ENCODE assay signal across 8 cellular contexts in the genomic region with DNA sequence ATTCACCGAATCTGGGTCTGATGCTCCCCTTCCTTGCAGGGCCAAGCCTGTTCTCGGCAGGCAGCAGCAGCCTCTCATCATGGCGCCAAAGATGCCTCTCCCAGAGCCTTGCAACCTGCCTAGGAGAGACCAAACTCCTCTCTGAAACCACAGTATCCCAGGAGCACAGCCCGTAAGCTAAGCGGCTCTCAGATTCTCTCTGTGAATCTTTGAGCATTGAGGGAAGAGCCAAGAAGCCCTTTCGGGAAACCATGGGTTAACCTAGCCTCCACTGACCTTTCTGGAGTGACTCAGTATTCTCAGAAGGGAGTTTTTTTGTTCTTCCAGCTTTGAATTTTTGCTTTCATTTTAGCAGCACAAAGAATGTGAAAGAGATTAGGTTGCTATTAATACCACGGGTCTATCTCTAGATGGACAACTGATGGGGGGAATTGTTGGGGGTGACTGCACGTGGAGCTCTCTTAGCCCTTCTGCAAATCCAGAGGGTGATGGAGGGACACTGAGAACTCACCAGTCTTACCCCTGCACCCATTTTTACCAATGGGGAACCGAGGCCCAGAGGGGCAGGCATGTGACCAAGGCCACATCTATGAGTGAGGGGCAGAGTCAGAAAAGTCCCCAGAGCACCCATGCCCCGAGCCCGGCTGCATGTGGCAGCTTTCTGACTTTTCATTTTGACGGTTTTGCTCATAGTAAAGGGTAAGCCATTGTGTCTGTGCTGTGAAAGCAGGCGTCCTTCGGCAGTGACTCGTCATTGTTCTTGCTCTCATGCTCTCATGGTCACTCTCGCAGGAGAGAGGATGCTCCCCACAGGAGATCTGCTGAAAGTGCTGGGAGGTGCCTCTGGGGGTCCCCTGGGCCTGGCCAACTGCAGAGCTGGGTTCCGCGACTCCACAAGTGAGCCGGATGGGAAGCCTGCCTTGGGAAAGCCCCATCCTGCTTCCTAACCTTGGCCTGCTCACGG. TPM values are rescaled to one million over a fixed set of nuclear protein-coding genes. Genes with fewer than 3 reads are reported as not detected.
DNase-seq lines count a peak whose midpoint lies in the region; ATAC-seq, FAIRE-seq and TF ChIP-seq lines count a peak whose summit lies in the region.

No MANE protein-coding gene starts in this region.

- no peak for DNase-seq in HepG2 (ENCODE audit: low spot score)
- DNase-seq in K562 (ENCODE audit: extremely low read depth in 1 of 4, low spot score in 3 of 4), result peak in 2 of 4 experiments; percentile 51 to 76
- DNase-seq in NCI-H446 treated with DMSO at 0.1 percent for 48 hours (lab: John Stamatoyannopoulos, UW), result no peak
- DNase-seq in NCI-H2081 (lab: John Stamatoyannopoulos, UW), result no peak

- CTCF ChIA-PET in HepG2 (lab: Yijun Ruan, JAX; ENCODE audit: low intra/inter-chr PET ratio, low total read pairs), result no interaction called here
- CTCF ChIA-PET in K562 (lab: Yijun Ruan, JAX; ENCODE audit: low intra/inter-chr PET ratio), result no interaction called here

- no peak for TF ChIP-seq EP300 in HepG2 (IDR thresholded peaks at IDR 0.05; ENCODE audit: low read depth in 2 of 2, low read length in 2 of 2)
- no peak for TF ChIP-seq EP300 in HepG2 (CRISPR knock-in tag; IDR thresholded peaks at IDR 0.05; ENCODE audit: borderline replicate concordance)
- peak; percentile 67 for TF ChIP-seq EP300 in K562 (IDR thresholded peaks at IDR 0.05; ENCODE audit: low read length)

- POLR2A ChIA-PET in HepG2 (lab: Yijun Ruan, JAX), result no interaction called here
- POLR2A ChIA-PET in K562 (lab: Yijun Ruan, JAX), result interaction anchor here (0.6 to 1.3 kb wide), 7 partner anchors 9 to 162 kb away, joined by 3 to 5 read pairs (median 3); no protein-coding TSS in a partner anchor

- H3K9me3 ChIP-seq in liver (ENCODE audit: control insufficient read depth in 4 of 4, low read length in 3 of 4), result no peaks in the 10 kb centered on the region
- no peaks in the 10 kb centered on the region for H3K9me3 ChIP-seq in HepG2 (ENCODE audit: low read length)
- H3K9me3 ChIP-seq in K562 (replicated peaks; ENCODE audit: control insufficient read depth, insufficient read depth, low read depth, low read length), result no peaks in the 10 kb centered on the region

- no peak overlapping the region for H3K4me3 ChIP-seq in liver (ENCODE audit: low read depth in 1 of 3, low read length in 3 of 3)
- no peak overlapping the region for H3K4me3 ChIP-seq in HepG2 (replicated peaks in 1 of 3; ENCODE audit: insufficient read depth in 1 of 3, low read depth in 2 of 3, low read length in 3 of 3)
- H3K4me3 ChIP-seq in K562, result no peak overlapping the region

- H2AFZ ChIP-seq in HepG2 (ENCODE audit: low read length), result no peak overlapping the region
- peak overlapping the region; percentile 98 for H2AFZ ChIP-seq in K562 (ENCODE audit: low read depth, low read length)

- TF ChIP-seq CTCF in liver (IDR thresholded peaks at IDR 0.05; ENCODE audit: low read depth, low read length, missing input control), result no peak
- TF ChIP-seq CTCF in HepG2 (CRISPR knock-in tag; IDR thresholded peaks at IDR 0.05), result no peak
- TF ChIP-seq CTCF in K562 (IDR thresholded peaks at IDR 0.05 in 2 of 3, conservative IDR thresholded peaks at IDR 0.05 in 1 of 3; ENCODE audit: insufficient read depth in 2 of 3, low read depth in 1 of 3, low read length in 3 of 3), result no peak
- no peak for TF ChIP-seq CTCF in nephron (IDR thresholded peaks at IDR 0.05; ENCODE audit: unreplicated experiment in 3 of 3)

- TF ChIP-seq POLR2A in HepG2 (IDR thresholded peaks at IDR 0.05; ENCODE audit: insufficient read depth in 1 of 2, low read depth in 2 of 2, low read length in 2 of 2), result no peak
- no peak for TF ChIP-seq POLR2A in K562 (conservative IDR thresholded peaks at IDR 0.05)

- FAIRE-seq in HepG2 (lab: Jason Lieb, UNC) (no peak), K562 (lab: Jason Lieb, UNC) (peak; percentile 37)

- TF ChIP-seq RAD21 in liver (IDR thresholded peaks at IDR 0.05) (no peak), HepG2 (CRISPR knock-in tag; IDR thresholded peaks at IDR 0.05) (no peak), K562 (CRISPR knock-in tag; conservative IDR thresholded peaks at IDR 0.05 in 1 of 2, IDR thresholded peaks at IDR 0.05 in 1 of 2) (no peak)

- H4K20me1 ChIP-seq in HepG2 (ENCODE audit: insufficient read depth, low read length), result no peaks in the 10 kb centered on the region
- no peaks in the 10 kb centered on the region for H4K20me1 ChIP-seq in K562 (replicated peaks; ENCODE audit: control insufficient read depth, insufficient read depth, low read length)

- ATAC-seq in HepG2 (no peak), HG03378 (IDR thresholded peaks at IDR 0.05; ENCODE audit: unreplicated experiment) (peak; percentile 69), K562 (peak; percentile 34), HG03159 (IDR thresholded peaks at IDR 0.05; ENCODE audit: unreplicated experiment) (no peak)

- H3K36me3 ChIP-seq in liver (ENCODE audit: control insufficient read depth in 4 of 4, insufficient read depth in 3 of 4, low read depth in 1 of 4, low read length in 3 of 4) (no peaks in the 10 kb centered on the region), HepG2 (replicated peaks in 1 of 2; ENCODE audit: control insufficient read depth in 1 of 2, insufficient read depth in 2 of 2, low read length in 2 of 2) (no peaks in the 10 kb centered on the region), K562 (ENCODE audit: control insufficient read depth, insufficient read depth, low read length) (no peaks in the 10 kb centered on the region)

- H3K9ac ChIP-seq in liver (ENCODE audit: low read depth in 1 of 2, low read length in 2 of 2), result no peak overlapping the region
- H3K9ac ChIP-seq in HepG2 (ENCODE audit: insufficient read depth, low read depth, low read length), result no peak overlapping the region
- peak overlapping the region; percentile 43 to 84 for H3K9ac ChIP-seq in K562 (ENCODE audit: insufficient read depth in 1 of 2, low read depth in 2 of 2, low read length in 2 of 2)

- peak overlapping the region in 1 of 3 experiments; percentile 26 for H3K4me3 Mint-ChIP-seq in nephron

- no peak overlapping the region for H3K4me2 ChIP-seq in HepG2 (ENCODE audit: low read depth, low read length)
- H3K4me2 ChIP-seq in K562 (ENCODE audit: insufficient read depth, low read length), result peak overlapping the region; percentile 60

- H3K27ac ChIP-seq in liver (ENCODE audit: low read depth in 1 of 2, low read length in 2 of 2) (peak overlapping the region; percentile 8 to 18), HepG2 (ENCODE audit: extremely low read length, insufficient read depth, low read length) (no peak overlapping the region), K562 (ENCODE audit: extremely low read depth, low read depth, low read length) (peak overlapping the region; percentile 73)

- intact Hi-C loops in HepG2 (cut with micrococcal nuclease; ENCODE audit: unreplicated experiment) (loop anchor here (10.0 kb wide), 1 partner anchor 77 kb away; no protein-coding TSS in a partner anchor), K562 (cut with micrococcal nuclease) (no loop called here)

- H3K4me1 ChIP-seq in liver (ENCODE audit: control insufficient read depth in 4 of 4, insufficient read depth in 4 of 4, low read length in 3 of 4) (no peaks in the 10 kb centered on the region), HepG2 (ENCODE audit: insufficient read depth, low read length) (peaks cover 29% of the 10 kb centered on the region), K562 (replicated peaks in 1 of 2; ENCODE audit: control insufficient read depth in 2 of 2, insufficient read depth in 2 of 2, low read length in 2 of 2) (peaks cover 33 to 58% of the 10 kb centered on the region in 2 experiments)

- H3K27me3 ChIP-seq in liver (ENCODE audit: control insufficient read depth in 4 of 4, insufficient read depth in 4 of 4, low read length in 3 of 4) (no peaks in the 10 kb centered on the region), HepG2 (ENCODE audit: control insufficient read depth in 1 of 2, insufficient read depth in 2 of 2, low read length in 2 of 2) (0 out of 5 replicates have a peak, but pooled peaks cover 0 to 6% of the 10 kb centered on the region in 2 experiments), K562 (ENCODE audit: control insufficient read depth in 2 of 2, insufficient read depth in 2 of 2, low read length in 2 of 2) (no peaks in the 10 kb centered on the region)

- BruUV-seq in HepG2 (replicated peaks; lab: Mats Ljungman, UMichigan), result no TSS peak
- no TSS peak for BruUV-seq in K562 (replicated peaks; lab: Mats Ljungman, UMichigan)

- peaks cover 7% of the 10 kb centered on the region for H3K27me3 Mint-ChIP-seq in nephron (ENCODE audit: low read depth)

- H3K27ac Mint-ChIP-seq in nephron, result peak overlapping the region; percentile 61 to 92 (median 70)

- no peaks in the 10 kb centered on the region for H3K36me3 Mint-ChIP-seq in nephron (ENCODE audit: low read depth)

- H3K9me3 Mint-ChIP-seq in nephron, result no peaks in the 10 kb centered on the region

- H3K9me1 ChIP-seq in K562 (ENCODE audit: control insufficient read depth, insufficient read depth, low read length), result no peaks in the 10 kb centered on the region

- peaks cover 64% of the 10 kb centered on the region for H3K4me1 Mint-ChIP-seq in nephron

- in situ Hi-C loops in HepG2 (cut with HindIII; ENCODE audit: extremely low pct_ligation_motif_present, low pct_unique_long_range_greater_than_20kb) (no loop called here), K562 (cut with MboI) (loop anchor here (10.0 kb wide), 1 partner anchor 253 kb away; no protein-coding TSS in a partner anchor)

- H3K79me2 ChIP-seq in HepG2 (ENCODE audit: insufficient read depth, low read length) (no peaks in the 10 kb centered on the region), K562 (ENCODE audit: control insufficient read depth, insufficient read depth, low read length) (no peaks in the 10 kb centered on the region)

- WGBS in liver, result 74% methylated on average over 20 of the region's 20 CpGs
- 59% methylated on average over 8 of the region's 20 CpGs for WGBS in HepG2 (ENCODE audit: low lambda C conversion rate)
- WGBS in K562 (ENCODE audit: insufficient coverage, low coverage, missing lambda C conversion rate), result 28% methylated on average over 20 of the region's 20 CpGs

RNA-seq across cellular contexts. Expression of a gene that starts 36.0 kb away (rescaled TPM):
- total RNA-seq in liver (1 to 10 TPM; 2.3 to 4.4 TPM), HepG2 (2016; rRNA removed; fragmentation: Illumina TruSeq; extraction: Trizol) (0.13 TPM in 2 replicates), K562 (2014; rRNA removed) (0.04 TPM in 1 of 2 replicates, not detected in the other), K562 (2014; rRNA removed; fragmentation: Illumina TruSeq; extraction: Trizol) (0.07 and 0.22 TPM in 2 replicates), K562 (2015; rRNA removed; fragmentation: Illumina TruSeq; extraction: Trizol) (0.08 and 0.11 TPM in 2 replicates), K562 (2021) (0.22 and 0.27 TPM in 2 replicates)
- polyA plus RNA-seq in liver (1 to 10 TPM in 1 of 2 donors, under 1 TPM in 1; 0.29 to 1.6 TPM), HepG2 (2011; rRNA removed) (0.20 and 0.29 TPM in 2 replicates), K562 (2011; rRNA removed) (0.11 and 0.14 TPM in 2 replicates), K562 (2014; fragmentation: Illumina TruSeq; extraction: Trizol) (0.07 and 0.10 TPM in 2 replicates), K562 (2014; fragmentation: Nextera tagmentation; extraction: Ambion mirVana) (under 1 TPM; 0.01 TPM), K562 (2014; rRNA removed) (0.01 TPM in 1 of 2 replicates, not detected in the other)
- total RNA-seq in HepG2 (2016; cell fraction: cytosol; rRNA removed; fragmentation: Illumina TruSeq; extraction: Trizol; ENCODE audit: low read depth), result 0.18 TPM in 1 of 2 replicates, not detected in the other
- 0.13 and 0.16 TPM in 2 replicates for total RNA-seq in HepG2 (2016; cell fraction: insoluble cytoplasmic fraction; rRNA removed; fragmentation: Illumina TruSeq; extraction: Trizol)
- total RNA-seq in HepG2 (2016; cell fraction: membrane; rRNA removed; fragmentation: Illumina TruSeq; extraction: Trizol), result 0.07 and 0.31 TPM in 2 replicates
- 0.09 TPM in 1 of 2 replicates, not detected in the other for total RNA-seq in HepG2 (2016; cell fraction: nucleus; rRNA removed; fragmentation: Illumina TruSeq; extraction: Trizol)
- 0.13 and 0.19 TPM in 2 replicates for polyA plus RNA-seq in HepG2 (2011; cell fraction: cytosol; rRNA removed)
- polyA plus RNA-seq in HepG2 (2011; cell fraction: nucleus; rRNA removed), result 0.19 and 0.29 TPM in 2 replicates
- polyA plus RNA-seq in HepG2 (2012), result 0.05 and 0.15 TPM in 2 replicates
- 0.01 TPM in 1 of 2 replicates, not detected in the other for polyA plus RNA-seq in HepG2 (2016; cell fraction: cytosol; fragmentation: Illumina TruSeq; extraction: Trizol; ENCODE audit: low read depth)
- 0.10 and 0.15 TPM in 2 replicates for polyA plus RNA-seq in HepG2 (2016; cell fraction: insoluble cytoplasmic fraction; fragmentation: Illumina TruSeq; extraction: Trizol; ENCODE audit: low read depth)
- polyA plus RNA-seq in HepG2 (2016; cell fraction: membrane; fragmentation: Illumina TruSeq; extraction: Trizol; ENCODE audit: low read depth), result 0.05 TPM in 1 of 2 replicates, not detected in the other
- 0.17 and 0.19 TPM in 2 replicates for polyA plus RNA-seq in HepG2 (2016; cell fraction: nucleus; fragmentation: Illumina TruSeq; extraction: Trizol; ENCODE audit: insufficient read depth, low read depth)
- 0.36 TPM in 1 of 2 replicates, not detected in the other for polyA minus RNA-seq in HepG2 (2011; rRNA and poly(A)+ RNA removed; ENCODE audit: low replicate concordance)
- 0.09 and 0.20 TPM in 2 replicates for polyA minus RNA-seq in HepG2 (2011; cell fraction: cytosol; rRNA and poly(A)+ RNA removed)
- 0.25 and 0.26 TPM in 2 replicates for polyA minus RNA-seq in HepG2 (2011; cell fraction: nucleus; rRNA and poly(A)+ RNA removed)
- 0.07 and 0.23 TPM in 2 replicates for total RNA-seq in K562 (2011; cell fraction: chromatin; rRNA removed; ENCODE audit: low replicate concordance)
- 0.17 and 0.26 TPM in 2 replicates for total RNA-seq in K562 (2011; cell fraction: nucleolus; rRNA removed)
- 0.15 TPM in 2 replicates for total RNA-seq in K562 (2011; cell fraction: nucleoplasm; rRNA removed)
- 0.10 and 0.16 TPM in 2 replicates for polyA plus RNA-seq in K562 (2011; cell fraction: cytosol; rRNA removed)
- polyA plus RNA-seq in K562 (2011; cell fraction: nucleus; rRNA removed), result 0.10 TPM in 2 replicates
- polyA plus RNA-seq in K562 (2012), result 0.08 and 0.15 TPM in 2 replicates
- polyA minus RNA-seq in K562 (2011; rRNA and poly(A)+ RNA removed), result 0.07 and 0.45 TPM in 2 replicates
- polyA minus RNA-seq in K562 (2011; cell fraction: cytosol; rRNA and poly(A)+ RNA removed), result not detected in 2 replicates
- under 0.01 and 0.11 TPM in 2 replicates for polyA minus RNA-seq in K562 (2011; cell fraction: nucleus; rRNA and poly(A)+ RNA removed)

Comparison
In these comparisons a context has a peak if more than half of its experiments do, and no peak if none do; other contexts are left out.
1. H3K9ac ChIP-seq: peak in K562 (2 of 2); none in liver (0 of 2) and HepG2 (single experiment).
2. ATAC-seq: peak in HG03378 (single experiment) and K562 (single experiment); none in HepG2 (single experiment) and HG03159 (single experiment).